ENCODE assay signal across 22 cellular contexts in genomic region chr20:51763965-51764602, GRCh38. TPM values are rescaled to one million over a fixed set of nuclear protein-coding genes. Genes with fewer than 3 reads are reported as not detected.
A peak's percentile ranks its signal among the peaks of the same experiment; 100 is the strongest.
DNase-seq lines count a peak whose midpoint lies in the region; ATAC-seq, FAIRE-seq and TF ChIP-seq lines count a peak whose summit lies in the region.
"Had no signal": no experiment of that assay in that cellular context is flagged by ENCODE, and none has a peak within 500 bp of the region (broad histone marks: within the 10 kb centered on the region; RNA-seq: fewer than 3 reads in every experiment).

No MANE protein-coding gene starts in this region.

- TF ChIP-seq CTCF in NB4 (IDR thresholded peaks at IDR 0.05; ENCODE audit: low read depth, low read length) (no peak), astrocyte (IDR thresholded peaks at IDR 0.05; ENCODE audit: insufficient read depth, low read depth, low read length) (no peak), osteoblast (IDR thresholded peaks at IDR 0.05; ENCODE audit: extremely low read depth, low read depth, low read length) (no peak)

- H3K9me3 Mint-ChIP-seq in astrocyte (ENCODE audit: unreplicated experiment) (peaks cover 4% of the 10 kb centered on the region), immature natural killer cell (no peaks in the 10 kb centered on the region)
- H3K9me3 Mint-ChIP-seq: activated naive CD4-positive, alpha-beta T cell treated with anti-CD3 and anti-CD28 coated beads, Interleukin-2, amount 10 ng/mL, durations not matched to agents 7 days and 5 days had no signal

- no peak for TF ChIP-seq POLR2A in NB4 (IDR thresholded peaks at IDR 0.05; ENCODE audit: extremely low read depth, insufficient read length)

- no peaks in the 10 kb centered on the region for H3K27me3 Mint-ChIP-seq in astrocyte (ENCODE audit: low read depth, unreplicated experiment)
- H3K27me3 Mint-ChIP-seq in immature natural killer cell (ENCODE audit: low read depth in 3 of 3): peaks cover 4% of the 10 kb centered on the region in 3 donors

- H3K4me3 Mint-ChIP-seq in astrocyte (ENCODE audit: unreplicated experiment) (no peak overlapping the region), immature natural killer cell (no peak overlapping the region)
- H3K4me3 Mint-ChIP-seq: activated CD4-positive, alpha-beta T cell treated with anti-CD3 and anti-CD28 coated beads for 36 hours; activated naive CD4-positive, alpha-beta T cell treated with anti-CD3 and anti-CD28 coated beads, Interleukin-2, amount 10 ng/mL, durations not matched to agents 7 days and 5 days; B cell; nephron progenitor cell had no signal

- H3K36me3 Mint-ChIP-seq in astrocyte (ENCODE audit: low read depth, unreplicated experiment): no peaks in the 10 kb centered on the region
- H3K36me3 Mint-ChIP-seq in immature natural killer cell: peaks cover 0 to 5% (median 0%) of the 10 kb centered on the region in 3 donors
- H3K36me3 Mint-ChIP-seq: activated naive CD4-positive, alpha-beta T cell treated with anti-CD3 and anti-CD28 coated beads, Interleukin-2, amount 10 ng/mL, durations not matched to agents 7 days and 5 days had no signal

- no peak overlapping the region for H3K27ac ChIP-seq in astrocyte (ENCODE audit: low read depth, low read length)
- H3K27ac ChIP-seq in osteoblast (ENCODE audit: low read depth, low read length): no peak overlapping the region
- H3K27ac ChIP-seq: brain microvascular endothelial cell, hepatocyte, KMS-11, right atrium auricular region had no signal

- H3K27ac Mint-ChIP-seq in astrocyte (ENCODE audit: unreplicated experiment) (no peak overlapping the region), immature natural killer cell (no peak overlapping the region)
- H3K27ac Mint-ChIP-seq: activated CD4-positive, alpha-beta T cell treated with anti-CD3 and anti-CD28 coated beads for 36 hours; activated naive CD4-positive, alpha-beta T cell treated with anti-CD3 and anti-CD28 coated beads, Interleukin-2, amount 10 ng/mL, durations not matched to agents 7 days and 5 days; B cell; nephron progenitor cell had no signal

- ATAC-seq in HG03097 (IDR thresholded peaks at IDR 0.05; ENCODE audit: low FRiP score, unreplicated experiment) (no peak), GM18868 (IDR thresholded peaks at IDR 0.05; ENCODE audit: unreplicated experiment) (no peak)
- ATAC-seq: activated CD4-positive, alpha-beta T cell treated with anti-CD3 and anti-CD28 coated beads for 36 hours had no signal

- no peaks in the 10 kb centered on the region for H3K9me3 ChIP-seq in astrocyte (ENCODE audit: insufficient read depth, low read depth, low read length)
- H3K9me3 ChIP-seq in osteoblast (ENCODE audit: low read depth, low read length): no peaks in the 10 kb centered on the region
- H3K9me3 ChIP-seq: esophagus muscularis mucosa, right atrium auricular region had no signal

- H3K27me3 ChIP-seq in astrocyte (ENCODE audit: insufficient read depth, low read length) (no peaks in the 10 kb centered on the region), osteoblast (ENCODE audit: insufficient read depth, low read length) (no peaks in the 10 kb centered on the region)
- H3K27me3 ChIP-seq: brain microvascular endothelial cell, esophagus muscularis mucosa, hepatocyte, right atrium auricular region had no signal

- no peaks in the 10 kb centered on the region for H3K36me3 ChIP-seq in astrocyte (ENCODE audit: insufficient read depth, low read length)
- no peaks in the 10 kb centered on the region for H3K36me3 ChIP-seq in osteoblast (ENCODE audit: insufficient read depth, low read length)
- H3K36me3 ChIP-seq: brain microvascular endothelial cell, esophagus muscularis mucosa, right atrium auricular region had no signal

- no peak overlapping the region for H2AFZ ChIP-seq in astrocyte (ENCODE audit: low read depth, low read length)
- no peak overlapping the region for H2AFZ ChIP-seq in osteoblast (ENCODE audit: low read length)
- H2AFZ ChIP-seq: hepatocyte had no signal

- peak; percentile 21 for DNase-seq in EH (ENCODE audit: low read depth)
- peak; percentile 58 for DNase-seq in NB4 (ENCODE audit: low read depth)
- peak; percentile 55 for DNase-seq in astrocyte (ENCODE audit: low read depth)
- DNase-seq in osteoblast (ENCODE audit: insufficient read length, low spot score, missing footprints): peak; percentile 83
- DNase-seq in effector CD4-positive, alpha-beta T cell: no peak
- DNase-seq in immature natural killer cell: no peak
- DNase-seq: activated CD4-positive, alpha-beta T cell treated with anti-CD3 and anti-CD28 coated beads for 36 hours; activated naive CD4-positive, alpha-beta T cell treated with anti-CD3 and anti-CD28 coated beads, Interleukin-2, amount 10 ng/mL, durations not matched to agents 7 days and 5 days; brain microvascular endothelial cell; DMS 273 treated with DMSO at 0.1 percent for 48 hours; NCI-H446; nephron progenitor cell; NK-92 treated with Interleukin-12 subunit alpha and Interleukin-12 subunit beta, amount 100 ng/mL, for 24 hours; SHP77 treated with DMSO at 0.1 percent for 48 hours; T-helper 9 cell had no signal

- H3K4me1 Mint-ChIP-seq in astrocyte (ENCODE audit: low read depth, unreplicated experiment): peaks cover 13% of the 10 kb centered on the region
- H3K4me1 Mint-ChIP-seq in immature natural killer cell: peaks cover 6 to 16% of the 10 kb centered on the region in 2 donors

- H3K79me2 ChIP-seq in astrocyte (ENCODE audit: insufficient read depth, low read length) (peaks cover 46% of the 10 kb centered on the region), osteoblast (ENCODE audit: insufficient read depth, low read length) (peaks cover 28% of the 10 kb centered on the region)

- no peak overlapping the region for H3K4me3 ChIP-seq in NB4 (ENCODE audit: low read depth, low read length)
- no peak overlapping the region for H3K4me3 ChIP-seq in astrocyte (ENCODE audit: insufficient read depth, low read depth, low read length)
- H3K4me3 ChIP-seq in osteoblast (ENCODE audit: insufficient read depth, low read length): no peak overlapping the region
- H3K4me3 ChIP-seq: esophagus muscularis mucosa, hepatocyte, right atrium auricular region had no signal

- FAIRE-seq in astrocyte (lab: Jason Lieb, UNC): no peak

- H4K20me1 ChIP-seq in astrocyte (ENCODE audit: insufficient read depth, low read length): no peaks in the 10 kb centered on the region
- H4K20me1 ChIP-seq in osteoblast (ENCODE audit: insufficient read depth, low read length): no peaks in the 10 kb centered on the region

- H3K4me2 ChIP-seq in astrocyte (ENCODE audit: low read length) (no peak overlapping the region), osteoblast (ENCODE audit: insufficient read depth, low read length) (no peak overlapping the region)
- H3K4me2 ChIP-seq: hepatocyte, KMS-11 had no signal

- no peak overlapping the region for H3K9ac ChIP-seq in astrocyte (ENCODE audit: low read length)
- H3K9ac ChIP-seq: KMS-11 had no signal

- peaks cover 12% of the 10 kb centered on the region for H3K4me1 ChIP-seq in astrocyte (ENCODE audit: insufficient read depth, low read length)
- H3K4me1 ChIP-seq in osteoblast (ENCODE audit: insufficient read depth, low read length): peaks cover 4% of the 10 kb centered on the region

RNA-seq across cellular contexts. Expression of gene ATP9A, which starts 4.1 kb away (rescaled TPM):
- 12.9 and 13.5 TPM in 2 replicates for total RNA-seq in astrocyte
- total RNA-seq in osteoblast: 46.0 and 48.9 TPM in 2 replicates
- 1 to 10 TPM in 2 of 3 donors, under 1 TPM in 1; 0.82 to 2.8 (median 1.2) TPM for polyA plus RNA-seq in immature natural killer cell

RNA-seq across cellular contexts. Expression of gene SALL4, which starts 38.2 kb away (rescaled TPM):
- total RNA-seq in astrocyte (15.0 and 21.7 TPM in 2 replicates), osteoblast (3.3 and 3.5 TPM in 2 replicates)
- polyA plus RNA-seq in immature natural killer cell: under 1 TPM in 1 of 3 donors, not detected in 2; 0.08 TPM
- total RNA-seq: B cell, esophagus muscularis mucosa, right atrium auricular region had no signal

Comparison
In these comparisons a context has a peak if more than half of its experiments do, and no peak if none do; other contexts are left out.
1. DNase-seq: peak in EH (single experiment), NB4 (single experiment), astrocyte (single experiment) and osteoblast (single experiment); none in effector CD4-positive, alpha-beta T cell (single experiment) and immature natural killer cell (0 of 3).